Comparison of ENCODE assay signal across 13 cellular contexts in the genomic region with DNA sequence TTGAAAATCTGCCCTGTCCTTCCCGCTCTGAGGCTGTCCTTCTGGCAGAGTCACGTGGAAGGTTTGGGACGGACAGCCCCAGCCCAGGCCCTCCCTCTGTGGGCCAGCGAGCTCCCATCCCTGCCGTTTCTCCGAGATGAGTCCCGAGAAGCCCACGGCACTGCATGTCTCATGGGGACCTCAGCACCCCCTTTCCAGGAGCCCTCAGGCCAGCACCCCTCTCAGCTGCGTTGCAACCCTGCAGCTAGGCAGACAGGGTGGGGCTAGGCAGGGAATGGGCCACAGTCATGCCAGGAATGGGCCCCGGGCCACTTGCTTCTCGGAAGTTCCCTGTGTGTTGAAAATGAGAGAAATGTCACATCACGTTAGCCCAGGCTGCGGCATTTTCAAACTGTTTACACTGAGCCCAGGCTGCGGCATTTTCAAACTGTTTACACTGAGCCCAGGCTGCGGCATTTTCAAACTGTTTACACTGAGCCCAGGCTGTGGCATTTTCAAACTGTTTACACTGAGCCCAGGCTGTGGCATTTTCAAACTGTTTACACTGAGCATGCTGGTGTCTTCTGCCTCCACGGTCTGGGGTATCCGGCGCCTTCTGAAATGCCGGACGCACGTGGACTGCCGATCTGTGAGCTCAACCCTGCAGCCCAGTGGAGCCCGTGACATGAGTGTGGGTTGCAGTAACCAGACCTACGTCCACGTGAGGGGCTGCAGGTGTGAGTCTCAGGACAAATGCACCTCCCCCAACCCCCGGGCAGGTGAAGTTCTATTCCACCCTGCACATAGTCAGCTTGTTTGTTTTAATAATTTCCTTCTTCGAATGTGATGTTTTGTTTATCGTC. TPM values are rescaled to one million over a fixed set of nuclear protein-coding genes. Genes with fewer than 3 reads are reported as not detected.
DNase-seq lines count a peak whose midpoint lies in the region; ATAC-seq and TF ChIP-seq lines count a peak whose summit lies in the region.
"Had no signal": no experiment of that assay in that cellular context is flagged by ENCODE, and none has a peak within 500 bp of the region (broad histone marks: within the 10 kb centered on the region; RNA-seq: fewer than 3 reads in every experiment).

No MANE protein-coding gene starts in this region.

- intact Hi-C loops in left cardiac atrium (cut with DNase I): no loop called here
- intact Hi-C loops in psoas muscle (cut with DNase I): loop anchor here in 1 of 2 donors (5.0 kb wide), 1 partner anchor 43 kb away; a partner anchor contains a TSS

- H3K9me3 ChIP-seq in psoas muscle: no peaks in the 10 kb centered on the region

- no peaks in the 10 kb centered on the region for H3K36me3 ChIP-seq in psoas muscle (ENCODE audit: insufficient read depth in 1 of 2, low read depth in 1 of 2)

- 26 to 35% (median 27%) methylated on average over 28 of the region's 28 CpGs for WGBS in psoas muscle, 3 donors

- peak overlapping the region; percentile 40 for H3K27ac ChIP-seq in angular gyrus (ENCODE audit: low read depth, low read length)
- peak overlapping the region; percentile 92 for H3K27ac ChIP-seq in psoas muscle

- DNase-seq in AG09319 (ENCODE audit: extremely low read depth, low read depth) (peak; percentile 75), left cardiac atrium (peak; percentile 72), psoas muscle (peak; percentile 81 to 82), DMS79 treated with DMSO at 0.1 percent for 48 hours (lab: John Stamatoyannopoulos, UW) (no peak), NCI-H510A (lab: John Stamatoyannopoulos, UW) (no peak)
- no peak for DNase-seq in stimulated activated CD4-positive, alpha-beta T cell treated with anti-CD3 and anti-CD28 coated beads, Interleukin-4, amount 100 ng/mL, for 4 hours
- DNase-seq: activated CD4-positive, CD25-positive, alpha-beta regulatory T cell treated with anti-CD3 and anti-CD28 coated beads, Interleukin-2, amount 50 U/mL, for 72 hours; AML-193; NCI-H526 treated with DMSO at 0.1 percent for 48 hours; stimulated activated CD4-positive, alpha-beta T cell treated with anti-CD3 and anti-CD28 coated beads, Interleukin-1b, Interleukin-23, amount 100 ng/mL, for 48 hours had no signal

- H3K4me3 ChIP-seq in psoas muscle: peak overlapping the region; percentile 51
- H3K4me3 ChIP-seq: GM12878 had no signal

- H3K4me1 ChIP-seq in psoas muscle: peaks cover 60% of the 10 kb centered on the region

- no peaks in the 10 kb centered on the region for H3K27me3 ChIP-seq in psoas muscle (ENCODE audit: insufficient read depth in 3 of 3, low read length in 2 of 3)

- TF ChIP-seq CTCF in AG09319 (IDR thresholded peaks at IDR 0.05; ENCODE audit: low read depth, low read length) (no peak), psoas muscle (IDR thresholded peaks at IDR 0.05) (no peak)

- ATAC-seq in left cardiac atrium: peak; percentile 65 to 75
- ATAC-seq in psoas muscle: peak; percentile 71 to 81 (median 72)
- ATAC-seq in GM19023 (IDR thresholded peaks at IDR 0.05; ENCODE audit: unreplicated experiment): no peak
- ATAC-seq: GM12878 had no signal

RNA-seq across cellular contexts. Expression of a gene that starts 42.6 kb away (rescaled TPM):
- 10 to 100 TPM; 30.7 to 62.5 TPM for total RNA-seq in left cardiac atrium
- total RNA-seq in psoas muscle: 10 to 100 TPM; 28.1 to 47.6 (median 43.6) TPM
- 10 to 100 TPM; 15.6 to 18.3 (median 16.5) TPM for polyA plus RNA-seq in psoas muscle
- polyA plus RNA-seq: GM12878 had no signal

RNA-seq across cellular contexts. Expression of a gene that starts 55.0 kb away (rescaled TPM):
- total RNA-seq in left cardiac atrium (not detected), psoas muscle (not detected)
- polyA plus RNA-seq in psoas muscle: not detected
- total RNA-seq: GM12878 had no signal
- polyA plus RNA-seq: GM12878 had no signal

Comparison
In these comparisons a context has a peak if more than half of its experiments do, and no peak if none do; other contexts are left out.
1. DNase-seq: peak in AG09319 (single experiment), left cardiac atrium (single experiment) and psoas muscle (2 of 2); none in DMS79 treated with DMSO at 0.1 percent for 48 hours (single experiment), NCI-H510A (single experiment) and stimulated activated CD4-positive, alpha-beta T cell treated with anti-CD3 and anti-CD28 coated beads, Interleukin-4, amount 100 ng/mL, for 4 hours (0 of 2).